Comparison of ENCODE assay signal across 11 cellular contexts in the genomic region with DNA sequence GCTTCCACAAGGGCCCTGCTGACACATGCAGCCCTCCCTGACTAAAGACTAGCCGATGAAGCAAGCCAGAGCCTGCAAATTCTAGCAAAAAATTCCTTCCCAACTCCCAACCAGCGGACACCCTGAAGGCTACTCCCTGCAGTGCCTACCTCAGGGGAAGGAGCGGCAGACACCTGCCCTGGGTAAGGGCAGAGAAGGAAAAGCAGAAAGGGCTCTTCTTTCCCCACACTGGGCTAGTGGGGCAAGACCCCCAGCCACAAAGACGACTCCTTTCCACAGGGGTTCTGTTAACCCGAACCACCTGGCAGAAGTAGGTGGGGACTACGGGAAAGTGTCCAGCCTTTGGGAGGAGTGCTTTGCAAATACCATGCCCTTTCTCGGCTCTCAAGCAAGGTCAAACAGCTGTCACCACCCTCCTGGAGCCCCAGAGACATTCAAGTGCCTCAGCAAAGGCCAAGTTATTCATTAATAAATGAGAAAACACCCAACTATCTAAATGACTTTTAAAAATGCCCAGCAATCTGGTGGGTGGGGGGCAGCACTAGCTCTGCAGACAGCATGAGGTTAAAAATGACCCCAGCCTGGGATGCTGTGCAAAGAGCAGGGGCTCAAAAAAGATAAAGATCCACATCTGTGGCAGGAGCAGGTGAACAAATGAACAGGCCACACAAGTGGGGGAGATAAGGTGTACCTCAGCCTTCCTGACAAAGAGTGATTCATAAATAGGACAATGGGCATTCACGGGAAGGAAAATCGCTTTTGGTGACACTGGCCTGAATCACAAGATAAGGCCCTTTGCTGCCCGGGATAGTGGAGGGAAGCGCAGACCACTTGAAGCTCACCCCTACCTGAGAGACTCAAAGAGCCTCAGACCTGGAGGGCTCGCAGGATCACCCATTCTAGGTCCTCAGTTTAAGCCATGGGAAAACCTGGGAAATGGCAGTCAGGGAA. TPM values are rescaled to one million over a fixed set of nuclear protein-coding genes. Genes with fewer than 3 reads are reported as not detected.
DNase-seq lines count a peak whose midpoint lies in the region; ATAC-seq lines count a peak whose summit lies in the region.
"Had no signal": no experiment of that assay in that cellular context is flagged by ENCODE, and none has a peak within 500 bp of the region (broad histone marks: within the 10 kb centered on the region; RNA-seq: fewer than 3 reads in every experiment).

No MANE protein-coding gene starts in this region.

- DNase-seq in CD4-positive, alpha-beta memory T cell, result no peak
- peak; percentile 48 for DNase-seq in HuH-7.5 (ENCODE audit: low spot score)
- no peak for DNase-seq in epithelial cell of prostate (ENCODE audit: low read depth, low spot score)
- DNase-seq in NCI-H187 (lab: John Stamatoyannopoulos, UW), result no peak
- no peak for DNase-seq in NOMO-1 (lab: John Stamatoyannopoulos, UW; ENCODE audit: unreplicated experiment in 2 of 2)
- DNase-seq: activated effector memory CD4-positive, alpha-beta T cell treated with Interleukin-2 at 50 U/mL for 16 hours; foreskin melanocyte had no signal

- ATAC-seq in HG03520 (IDR thresholded peaks at IDR 0.05; ENCODE audit: unreplicated experiment) (no peak), GM21526 (IDR thresholded peaks at IDR 0.05; ENCODE audit: low FRiP score, unreplicated experiment) (no peak)

- H3K9me3 ChIP-seq in CD4-positive, alpha-beta memory T cell (ENCODE audit: control insufficient read depth in 1 of 2, low read length in 2 of 2), result no peaks in the 10 kb centered on the region
- no peaks in the 10 kb centered on the region for H3K9me3 ChIP-seq in muscle layer of duodenum (ENCODE audit: control insufficient read depth in 1 of 2, low read length in 2 of 2)
- H3K9me3 ChIP-seq: thoracic aorta had no signal

- H3K36me3 Mint-ChIP-seq in CD4-positive, alpha-beta memory T cell, result peaks cover 15 to 42% of the 10 kb centered on the region in 2 donors

- H3K27me3 Mint-ChIP-seq in CD4-positive, alpha-beta memory T cell, result no peaks in the 10 kb centered on the region

- CTCF ChIA-PET in CD4-positive, alpha-beta memory T cell (lab: Charles Lee; ENCODE audit: partially characterized antibody), result interaction anchor here (0.6 kb wide), 1 partner anchor 20 kb away, joined by 3 read pairs; no protein-coding TSS in a partner anchor

- no peak overlapping the region for H3K27ac ChIP-seq in CD4-positive, alpha-beta memory T cell (ENCODE audit: low read depth, low read length)
- H3K27ac ChIP-seq in epithelial cell of prostate (peak overlapping the region; percentile 89), muscle layer of duodenum (ENCODE audit: low read length) (peak overlapping the region; percentile 83)

- peaks cover 46% of the 10 kb centered on the region for H3K4me1 ChIP-seq in CD4-positive, alpha-beta memory T cell (ENCODE audit: insufficient read depth, low read length)
- H3K4me1 ChIP-seq in muscle layer of duodenum (ENCODE audit: control insufficient read depth in 1 of 2, insufficient read depth in 2 of 2, low read length in 2 of 2), result peaks cover 31 to 55% of the 10 kb centered on the region in 2 donors

- peaks cover 54 to 80% (median 67%) of the 10 kb centered on the region in 4 donors for H3K4me1 Mint-ChIP-seq in CD4-positive, alpha-beta memory T cell

- no peak overlapping the region for H3K4me3 Mint-ChIP-seq in CD4-positive, alpha-beta memory T cell

- intact Hi-C loops in CD4-positive, alpha-beta memory T cell (cut with micrococcal nuclease), result no loop called here

- H3K27ac Mint-ChIP-seq in CD4-positive, alpha-beta memory T cell, result peak overlapping the region in 5 of 7 donors; percentile 52 to 95 (median 68)

- H3K9me3 Mint-ChIP-seq in CD4-positive, alpha-beta memory T cell, result peaks cover 0 to 4% (median 0%) of the 10 kb centered on the region in 8 donors

- no peak overlapping the region for H3K4me3 ChIP-seq in CD4-positive, alpha-beta memory T cell (ENCODE audit: low read length in 2 of 2)
- H3K4me3 ChIP-seq in muscle layer of duodenum (ENCODE audit: low read depth in 1 of 2, low read length in 2 of 2), result no peak overlapping the region
- H3K4me3 ChIP-seq: thoracic aorta had no signal

- POLR2A ChIA-PET in CD4-positive, alpha-beta memory T cell (lab: Charles Lee; ENCODE audit: partially characterized antibody), result interaction anchor here (1.0 to 1.1 kb wide), 2 partner anchors 36 to 78 kb away, joined by 3 to 4 read pairs; partner anchors contain the start of gene NBEAL2

- no peaks in the 10 kb centered on the region for H3K27me3 ChIP-seq in CD4-positive, alpha-beta memory T cell (ENCODE audit: insufficient read depth, low read length)
- no peaks in the 10 kb centered on the region for H3K27me3 ChIP-seq in muscle layer of duodenum (ENCODE audit: low read depth, low read length)

- peaks cover 21% of the 10 kb centered on the region for H3K36me3 ChIP-seq in CD4-positive, alpha-beta memory T cell (ENCODE audit: insufficient read depth, low read length)
- peaks cover 18 to 22% of the 10 kb centered on the region in 2 donors for H3K36me3 ChIP-seq in muscle layer of duodenum (ENCODE audit: control insufficient read depth in 1 of 2, insufficient read depth in 2 of 2, low read length in 2 of 2)

RNA-seq across cellular contexts. Expression of gene CCDC12, which starts 33.0 kb away (rescaled TPM):
- 10 to 100 TPM; 59.3 to 59.4 TPM for total RNA-seq in CD4-positive, alpha-beta memory T cell
- 100 to 1,000 TPM in 1 of 2 donors, 10 to 100 TPM in 1; 86.5 to 102 TPM for polyA plus RNA-seq in CD4-positive, alpha-beta memory T cell

RNA-seq across cellular contexts. Expression of gene NBEAL2, which starts 36.0 kb away (rescaled TPM):
- total RNA-seq in CD4-positive, alpha-beta memory T cell, result 100 to 1,000 TPM; 144 to 147 TPM
- 10 to 100 TPM in 1 of 2 donors, 1 to 10 TPM in 1; 4.5 to 16.0 TPM for polyA plus RNA-seq in CD4-positive, alpha-beta memory T cell
